1 cellular context compared by ENCODE assay signal in genomic region chr12:52156310-52156709, GRCh38.
TF ChIP-seq lines count a peak whose summit lies in the region.

No MANE protein-coding gene starts in this region.

TF ChIP-seq in H1, 55 proteins besides CTCF, POLR2A, EP300 and RAD21:
- TF ChIP-seq SP2 (IDR thresholded peaks at IDR 0.05; ENCODE audit: low read length) (no peak), USF2 (IDR thresholded peaks at IDR 0.05; ENCODE audit: low read length) (no peak), TBP (IDR thresholded peaks at IDR 0.05; ENCODE audit: low read depth, low read length) (no peak), JUND (IDR thresholded peaks at IDR 0.05; ENCODE audit: low read length) (no peak), NANOG (IDR thresholded peaks at IDR 0.05; ENCODE audit: insufficient read depth, low read depth, low read length, poor library complexity, severe bottlenecking) (no peak), SIX5 (IDR thresholded peaks at IDR 0.05; ENCODE audit: low read depth, low read length) (no peak), MAFK (IDR thresholded peaks at IDR 0.05; ENCODE audit: low read depth, low read length) (no peak), POU5F1 (IDR thresholded peaks at IDR 0.05; ENCODE audit: low read depth, low read length) (no peak), CHD2 (IDR thresholded peaks at IDR 0.05; ENCODE audit: low read length) (no peak), BACH1 (IDR thresholded peaks at IDR 0.05; ENCODE audit: low read length) (no peak)
